ENCODE assay signal across 23 cellular contexts in genomic region chr1:156900019-156900718, GRCh38. TPM values are rescaled to one million over a fixed set of nuclear protein-coding genes. Genes with fewer than 3 reads are reported as not detected.
A peak's percentile ranks its signal among the peaks of the same experiment; 100 is the strongest.
DNase-seq lines count a peak whose midpoint lies in the region; ATAC-seq, FAIRE-seq and TF ChIP-seq lines count a peak whose summit lies in the region.
"Had no signal": no experiment of that assay in that cellular context is flagged by ENCODE, and none has a peak within 500 bp of the region (broad histone marks: within the 10 kb centered on the region; RNA-seq: fewer than 3 reads in every experiment).

No MANE protein-coding gene starts in this region.

- H3K4me1 ChIP-seq in OCI-LY3 (ENCODE audit: low read length) (peaks cover 17% of the 10 kb centered on the region), endothelial cell of umbilical vein (ENCODE audit: control insufficient read depth, extremely low read depth, insufficient read depth, low read length) (peaks cover 89% of the 10 kb centered on the region)

- H2AFZ ChIP-seq in OCI-LY3 (ENCODE audit: low read depth, low read length) (no peak overlapping the region), endothelial cell of umbilical vein (ENCODE audit: low read depth, low read length) (no peak overlapping the region)

- H3K9me3 Mint-ChIP-seq in osteocyte (ENCODE audit: unreplicated experiment) = no peaks in the 10 kb centered on the region
- H3K9me3 Mint-ChIP-seq in activated naive CD8-positive, alpha-beta T cell treated with anti-CD3 and anti-CD28 coated beads for 36 hours = no peaks in the 10 kb centered on the region
- H3K9me3 Mint-ChIP-seq: activated CD8-positive, alpha-beta T cell treated with anti-CD3 and anti-CD28 coated beads for 36 hours; activated T-cell treated with anti-CD3 and anti-CD28 coated beads, Interleukin-2, amount 50 U/mL, for 4 hours; naive thymus-derived CD8-positive, alpha-beta T cell had no signal

- H3K9me3 ChIP-seq in OCI-LY3 (ENCODE audit: insufficient read depth, low read length) = no peaks in the 10 kb centered on the region
- no peaks in the 10 kb centered on the region for H3K9me3 ChIP-seq in endothelial cell of umbilical vein (replicated peaks; ENCODE audit: control insufficient read depth, insufficient read depth, low read length)
- H3K9me3 ChIP-seq: BLaER1, psoas muscle, suprapubic skin had no signal

- no peak for ATAC-seq in GM19324 (IDR thresholded peaks at IDR 0.05; ENCODE audit: low FRiP score, unreplicated experiment)
- ATAC-seq: activated CD8-positive, alpha-beta T cell treated with anti-CD3 and anti-CD28 coated beads for 36 hours; activated T-cell treated with anti-CD3 and anti-CD28 coated beads, Interleukin-2, amount 50 U/mL, for 4 hours; naive thymus-derived CD8-positive, alpha-beta T cell; psoas muscle had no signal

- no peak for TF ChIP-seq CTCF in OCI-LY3 (IDR thresholded peaks at IDR 0.05; ENCODE audit: low read depth, low read length)
- TF ChIP-seq CTCF in endothelial cell of umbilical vein (IDR thresholded peaks at IDR 0.05; ENCODE audit: extremely low read depth in 1 of 2, insufficient read depth in 1 of 2, low read depth in 1 of 2, low read length in 2 of 2) = no peak
- no peak for TF ChIP-seq CTCF in osteocyte (IDR thresholded peaks at IDR 0.05)

- dilution Hi-C loops in endothelial cell of umbilical vein (cut with MboI; ENCODE audit: extremely low pct_ligation_motif_present, low sequenced_read_pairs) = no loop called here

- H3K4me1 Mint-ChIP-seq in osteocyte (ENCODE audit: unreplicated experiment) = peaks cover 87% of the 10 kb centered on the region
- peaks cover 10% of the 10 kb centered on the region for H3K4me1 Mint-ChIP-seq in activated naive CD8-positive, alpha-beta T cell treated with anti-CD3 and anti-CD28 coated beads for 36 hours

- TF ChIP-seq POLR2A in endothelial cell of umbilical vein (IDR thresholded peaks at IDR 0.05; ENCODE audit: low read depth, low read length) = no peak

- no peaks in the 10 kb centered on the region for H3K36me3 ChIP-seq in OCI-LY3 (replicated peaks; ENCODE audit: low read depth, low read length)
- H3K36me3 ChIP-seq in endothelial cell of umbilical vein (ENCODE audit: control insufficient read depth in 2 of 2, extremely low read depth in 1 of 2, insufficient read depth in 2 of 2, low read length in 2 of 2) = peaks cover 0 to 7% of the 10 kb centered on the region in 2 experiments
- H3K36me3 ChIP-seq: BLaER1, suprapubic skin had no signal

- no peaks in the 10 kb centered on the region for H3K36me3 Mint-ChIP-seq in osteocyte (ENCODE audit: unreplicated experiment)
- H3K36me3 Mint-ChIP-seq in activated naive CD8-positive, alpha-beta T cell treated with anti-CD3 and anti-CD28 coated beads for 36 hours = no peaks in the 10 kb centered on the region
- H3K36me3 Mint-ChIP-seq: naive thymus-derived CD8-positive, alpha-beta T cell had no signal

- intact Hi-C loops in endothelial cell of umbilical vein (cut with micrococcal nuclease) = no loop called here

- no peaks in the 10 kb centered on the region for H3K27me3 Mint-ChIP-seq in osteocyte (ENCODE audit: unreplicated experiment)
- peaks cover 34% of the 10 kb centered on the region for H3K27me3 Mint-ChIP-seq in activated naive CD8-positive, alpha-beta T cell treated with anti-CD3 and anti-CD28 coated beads for 36 hours

- peaks cover 25% of the 10 kb centered on the region for H3K27me3 ChIP-seq in OCI-LY3 (ENCODE audit: low read depth, low read length)
- no peaks in the 10 kb centered on the region for H3K27me3 ChIP-seq in endothelial cell of umbilical vein (ENCODE audit: control insufficient read depth in 2 of 2, insufficient read depth in 2 of 2, low read length in 2 of 2)

- peak overlapping the region; percentile 44 for H3K27ac Mint-ChIP-seq in osteocyte (ENCODE audit: unreplicated experiment)
- no peak overlapping the region for H3K27ac Mint-ChIP-seq in activated naive CD8-positive, alpha-beta T cell treated with anti-CD3 and anti-CD28 coated beads for 36 hours
- H3K27ac Mint-ChIP-seq: activated CD8-positive, alpha-beta T cell treated with anti-CD3 and anti-CD28 coated beads for 36 hours had no signal

- BruUV-seq in endothelial cell of umbilical vein (replicated peaks; lab: Mats Ljungman, UMichigan) = no TSS peak

- peak; percentile 30 for DNase-seq in DMS79 treated with DMSO at 0.1 percent for 48 hours (lab: John Stamatoyannopoulos, UW)
- no peak for DNase-seq in DMS79 (lab: John Stamatoyannopoulos, UW)
- DNase-seq in endothelial cell of umbilical vein (ENCODE audit: low read depth, low spot score) = peak; percentile 57
- DNase-seq in osteocyte (ENCODE audit: extremely low spot score, unreplicated experiment) = no peak
- no peak for DNase-seq in amniotic stem cell (lab: John Stamatoyannopoulos, UW)
- no peak for DNase-seq in activated naive CD8-positive, alpha-beta T cell treated with anti-CD3 and anti-CD28 coated beads for 36 hours
- DNase-seq: 8988T; activated CD8-positive, alpha-beta T cell treated with anti-CD3 and anti-CD28 coated beads for 36 hours; activated naive CD4-positive, alpha-beta T cell treated with anti-CD3 and anti-CD28 coated beads, Interleukin-2, amount 50 U/mL, for 16 hours; activated T-cell treated with anti-CD3 and anti-CD28 coated beads, Interleukin-2, amount 50 U/mL, for 4 hours; head of caudate nucleus; naive thymus-derived CD8-positive, alpha-beta T cell; NCI-H1417 treated with DMSO at 0.1 percent for 48 hours; NCI-H2227 treated with DMSO at 0.1 percent for 48 hours had no signal

- POLR2A ChIA-PET in endothelial cell of umbilical vein (lab: Charles Lee) = no interaction called here

- no peaks in the 10 kb centered on the region for H3K9me1 ChIP-seq in endothelial cell of umbilical vein (replicated peaks; ENCODE audit: control insufficient read depth, extremely low read depth, insufficient read depth, low read length)

- H3K27ac ChIP-seq in OCI-LY3 (ENCODE audit: low read length) (no peak overlapping the region), endothelial cell of umbilical vein (ENCODE audit: insufficient read depth, low read depth, low read length) (peak overlapping the region; percentile 95)
- H3K27ac ChIP-seq: BLaER1, psoas muscle, suprapubic skin had no signal

- no peak overlapping the region for H3K9ac ChIP-seq in OCI-LY3 (ENCODE audit: low read length)
- H3K9ac ChIP-seq in endothelial cell of umbilical vein (replicated peaks; ENCODE audit: extremely low read depth, insufficient read depth, low read length) = peak overlapping the region; percentile 22
- H3K9ac ChIP-seq: BLaER1 had no signal

- H3K4me3 ChIP-seq in OCI-LY3 (ENCODE audit: low read length) (peak overlapping the region; percentile 46; the same call in 1 of the 2 replicates), endothelial cell of umbilical vein (replicated peaks in 1 of 3; ENCODE audit: insufficient read depth in 1 of 3, low read depth in 1 of 3, low read length in 3 of 3) (no peak overlapping the region)
- H3K4me3 ChIP-seq: BLaER1, psoas muscle, suprapubic skin had no signal

- no peaks in the 10 kb centered on the region for H4K20me1 ChIP-seq in OCI-LY3 (ENCODE audit: insufficient read depth, low read length)
- H4K20me1 ChIP-seq in endothelial cell of umbilical vein (replicated peaks; ENCODE audit: control insufficient read depth, extremely low read depth, insufficient read depth, low read length) = no peaks in the 10 kb centered on the region
- H4K20me1 ChIP-seq: BLaER1 had no signal

- H3K4me2 ChIP-seq in OCI-LY3 (ENCODE audit: low read length) = peak overlapping the region; percentile 65
- no peak overlapping the region for H3K4me2 ChIP-seq in endothelial cell of umbilical vein (ENCODE audit: insufficient read depth, low read length)
- H3K4me2 ChIP-seq: BLaER1 had no signal

- CTCF ChIA-PET in endothelial cell of umbilical vein (lab: Charles Lee) = interaction anchor here (1.0 to 1.8 kb wide), 5 partner anchors 8 to 41 kb away, joined by 3 to 8 read pairs (median 5); no protein-coding TSS in a partner anchor

- H3K4me3 Mint-ChIP-seq in osteocyte (ENCODE audit: unreplicated experiment) = no peak overlapping the region
- no peak overlapping the region for H3K4me3 Mint-ChIP-seq in activated naive CD8-positive, alpha-beta T cell treated with anti-CD3 and anti-CD28 coated beads for 36 hours
- H3K4me3 Mint-ChIP-seq: activated CD8-positive, alpha-beta T cell treated with anti-CD3 and anti-CD28 coated beads for 36 hours; activated T-cell treated with anti-CD3 and anti-CD28 coated beads, Interleukin-2, amount 50 U/mL, for 4 hours; naive thymus-derived CD8-positive, alpha-beta T cell had no signal

- H3K79me2 ChIP-seq in OCI-LY3 (ENCODE audit: low read length) (no peaks in the 10 kb centered on the region), endothelial cell of umbilical vein (ENCODE audit: control insufficient read depth, insufficient read depth, low read length) (peaks cover 93% of the 10 kb centered on the region)

- peak; percentile 83 for FAIRE-seq in endothelial cell of umbilical vein (lab: Jason Lieb, UNC)
- FAIRE-seq: bronchial epithelial cell, D721Med had no signal

RNA-seq across cellular contexts. Expression of gene PEAR1, which starts 6.7 kb away (rescaled TPM):
- total RNA-seq in endothelial cell of umbilical vein = 88.7 and 90.7 TPM in 2 replicates
- 101 and 106 TPM in 2 replicates for polyA plus RNA-seq in endothelial cell of umbilical vein
- polyA plus RNA-seq in endothelial cell of umbilical vein (2011; cell fraction: cytosol; rRNA removed) = 63.4 and 71.9 TPM in 2 replicates
- polyA plus RNA-seq in endothelial cell of umbilical vein (2011; cell fraction: nucleus; rRNA removed) = 345 and 371 TPM in 2 replicates
- polyA plus RNA-seq in endothelial cell of umbilical vein (2012) = 59.2 and 68.7 TPM in 2 replicates
- 61.8 and 69.8 TPM in 2 replicates for polyA minus RNA-seq in endothelial cell of umbilical vein
- 0.31 TPM for polyA minus RNA-seq in endothelial cell of umbilical vein (2011; cell fraction: cytosol; rRNA and poly(A)+ RNA removed)
- polyA minus RNA-seq in endothelial cell of umbilical vein (2011; cell fraction: nucleus; rRNA and poly(A)+ RNA removed) = 62.5 and 69.6 TPM in 2 replicates
- total RNA-seq in osteocyte = 27.4 and 28.2 TPM in 2 replicates
- not detected for total RNA-seq in activated naive CD8-positive, alpha-beta T cell treated with anti-CD3 and anti-CD28 coated beads for 36 hours
- polyA plus RNA-seq: naive thymus-derived CD8-positive, alpha-beta T cell had no signal

RNA-seq across cellular contexts. Expression of gene LRRC71, which starts 20.3 kb away (rescaled TPM):
- total RNA-seq in endothelial cell of umbilical vein (0.66 and 1.2 TPM in 2 replicates), osteocyte (0.18 and 0.35 TPM in 2 replicates)
- polyA plus RNA-seq in endothelial cell of umbilical vein = 0.33 and 0.35 TPM in 2 replicates
- 0.06 and 0.13 TPM in 2 replicates for polyA plus RNA-seq in endothelial cell of umbilical vein (2011; cell fraction: cytosol; rRNA removed)
- 2.0 and 2.6 TPM in 2 replicates for polyA plus RNA-seq in endothelial cell of umbilical vein (2011; cell fraction: nucleus; rRNA removed)
- polyA plus RNA-seq in endothelial cell of umbilical vein (2012) = 0.46 and 0.51 TPM in 2 replicates
- polyA minus RNA-seq in endothelial cell of umbilical vein = 0.28 and 0.36 TPM in 2 replicates
- not detected for polyA minus RNA-seq in endothelial cell of umbilical vein (2011; cell fraction: cytosol; rRNA and poly(A)+ RNA removed)
- polyA minus RNA-seq in endothelial cell of umbilical vein (2011; cell fraction: nucleus; rRNA and poly(A)+ RNA removed) = 0.63 TPM in 1 of 2 replicates, not detected in the other
- total RNA-seq in activated naive CD8-positive, alpha-beta T cell treated with anti-CD3 and anti-CD28 coated beads for 36 hours = not detected
- total RNA-seq: activated CD8-positive, alpha-beta T cell treated with anti-CD3 and anti-CD28 coated beads for 36 hours; activated T-cell treated with anti-CD3 and anti-CD28 coated beads, Interleukin-2, amount 50 U/mL, for 4 hours; bronchial epithelial cell; HT1080; naive thymus-derived CD8-positive, alpha-beta T cell; psoas muscle; suprapubic skin had no signal
- polyA plus RNA-seq: naive thymus-derived CD8-positive, alpha-beta T cell had no signal

RNA-seq across cellular contexts. Expression of gene NTRK1, which starts 39.5 kb away (rescaled TPM):
- total RNA-seq in endothelial cell of umbilical vein (not detected in 2 replicates), osteocyte (not detected in 2 replicates)
- 0.07 TPM in 1 of 2 replicates, not detected in the other for polyA plus RNA-seq in endothelial cell of umbilical vein
- 0.03 TPM in 1 of 2 replicates, not detected in the other for polyA plus RNA-seq in endothelial cell of umbilical vein (2011; cell fraction: cytosol; rRNA removed)
- 0.07 and 0.11 TPM in 2 replicates for polyA plus RNA-seq in endothelial cell of umbilical vein (2011; cell fraction: nucleus; rRNA removed)
- not detected in 2 replicates for polyA plus RNA-seq in endothelial cell of umbilical vein (2012)
- 0.34 TPM in 1 of 2 replicates, not detected in the other for polyA minus RNA-seq in endothelial cell of umbilical vein
- not detected for polyA minus RNA-seq in endothelial cell of umbilical vein (2011; cell fraction: cytosol; rRNA and poly(A)+ RNA removed)
- not detected in 2 replicates for polyA minus RNA-seq in endothelial cell of umbilical vein (2011; cell fraction: nucleus; rRNA and poly(A)+ RNA removed)
- total RNA-seq in activated naive CD8-positive, alpha-beta T cell treated with anti-CD3 and anti-CD28 coated beads for 36 hours = 1 to 10 TPM; 3.4 to 4.0 TPM
- total RNA-seq: bronchial epithelial cell; lung microvascular endothelial cell; naive thymus-derived CD8-positive, alpha-beta T cell had no signal

RNA-seq across cellular contexts. Expression of gene INSRR, which starts 41.3 kb away (rescaled TPM):
- not detected in 2 replicates for total RNA-seq in endothelial cell of umbilical vein
- polyA plus RNA-seq in endothelial cell of umbilical vein = not detected in 2 replicates
- polyA plus RNA-seq in endothelial cell of umbilical vein (2011; cell fraction: cytosol; rRNA removed) = not detected in 2 replicates
- polyA plus RNA-seq in endothelial cell of umbilical vein (2011; cell fraction: nucleus; rRNA removed) = not detected in 2 replicates
- not detected in 2 replicates for polyA plus RNA-seq in endothelial cell of umbilical vein (2012)
- not detected in 2 replicates for polyA minus RNA-seq in endothelial cell of umbilical vein
- not detected for polyA minus RNA-seq in endothelial cell of umbilical vein (2011; cell fraction: cytosol; rRNA and poly(A)+ RNA removed)
- polyA minus RNA-seq in endothelial cell of umbilical vein (2011; cell fraction: nucleus; rRNA and poly(A)+ RNA removed) = not detected in 2 replicates
- total RNA-seq in osteocyte = 0.08 and 0.21 TPM in 2 replicates
- total RNA-seq in activated naive CD8-positive, alpha-beta T cell treated with anti-CD3 and anti-CD28 coated beads for 36 hours = under 1 TPM; 0.12 to 0.20 TPM
- total RNA-seq: bronchial epithelial cell; HT1080; lung microvascular endothelial cell; naive thymus-derived CD8-positive, alpha-beta T cell; suprapubic skin had no signal
- polyA plus RNA-seq: naive thymus-derived CD8-positive, alpha-beta T cell had no signal

Comparison
In these comparisons a context has a peak if more than half of its experiments do, and no peak if none do; other contexts are left out.
1. DNase-seq: peak in DMS79 treated with DMSO at 0.1 percent for 48 hours (single experiment) and endothelial cell of umbilical vein (single experiment); none in DMS79 (single experiment), osteocyte (single experiment), amniotic stem cell (single experiment) and activated naive CD8-positive, alpha-beta T cell treated with anti-CD3 and anti-CD28 coated beads for 36 hours (single experiment).
2. RNA of gene PEAR1, which starts 6.7 kb away (total RNA-seq): 88.7 to 90.7 TPM in endothelial cell of umbilical vein and 27.4 to 28.2 TPM in osteocyte; not detected in activated naive CD8-positive, alpha-beta T cell treated with anti-CD3 and anti-CD28 coated beads for 36 hours; every median in the first group is over 10 times any median in the second.